ENCODE assay signal across 26 cellular contexts in the genomic region with DNA sequence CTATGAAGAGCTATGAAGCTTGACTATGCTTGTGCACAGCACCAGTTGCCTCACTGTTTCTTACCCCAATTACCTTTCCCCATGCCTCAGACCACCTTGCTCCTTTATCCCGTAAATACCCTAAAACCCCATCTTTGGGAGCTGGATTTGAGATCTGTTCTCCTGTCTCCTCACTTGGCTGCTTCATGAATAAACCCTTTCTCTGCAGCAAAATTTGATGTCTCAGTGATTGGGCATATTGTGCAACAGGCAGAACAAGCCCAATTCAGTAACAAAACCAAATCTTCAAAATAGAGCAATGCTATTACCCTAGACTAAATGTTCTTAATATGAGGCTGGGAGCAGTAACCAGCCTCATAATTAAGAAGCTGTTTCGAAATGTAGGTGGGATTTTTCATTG.
"Had no signal": no experiment of that assay in that cellular context is flagged by ENCODE, and none has a peak within 500 bp of the region (broad histone marks: within the 10 kb centered on the region; RNA-seq: fewer than 3 reads in every experiment).

No MANE protein-coding gene starts in this region.

- DNase-seq: colonic mucosa; cortex of kidney; effector CD8-positive, alpha-beta T cell; effector memory CD8-positive, alpha-beta T cell; endodermal cell; erythroblast; esophagus squamous epithelium; foreskin fibroblast; foreskin melanocyte; gastrocnemius medialis; glutamatergic neuron; head of caudate nucleus; heart right ventricle; hippocampal formation; left cardiac atrium; left lung; left ventricle myocardium superior; lower lobe of right lung; mesendoderm; midbrain had no signal

- H3K27me3 ChIP-seq: colonic mucosa, esophagus squamous epithelium, gastrocnemius medialis, heart right ventricle, left lung had no signal

- FAIRE-seq: endometrium, islet of Langerhans, keratinocyte had no signal

- H3K4me3 ChIP-seq: colonic mucosa, esophagus squamous epithelium, gastrocnemius medialis, heart right ventricle, left lung, lower lobe of right lung had no signal

- H3K9me3 ChIP-seq: colonic mucosa, gastrocnemius medialis, heart right ventricle, left lung, lower lobe of right lung had no signal

- H3K4me1 ChIP-seq: colonic mucosa had no signal

- H3K4me3 Mint-ChIP-seq: dendritic cell treated with granulocyte-macrophage colony-stimulating factor and Interleukin-4, amounts not matched to agents 40 ng/mL and 50 ng/mL, for 4 days; effector memory CD8-positive, alpha-beta T cell; endodermal cell had no signal

- H3K36me3 ChIP-seq: colonic mucosa, esophagus squamous epithelium, gastrocnemius medialis, heart right ventricle, left lung, lower lobe of right lung had no signal

- H3K27ac ChIP-seq: colonic mucosa, epithelial cell of prostate, esophagus squamous epithelium, gastrocnemius medialis, heart right ventricle, left lung, lower lobe of right lung had no signal

- ATAC-seq: effector memory CD8-positive, alpha-beta T cell; esophagus mucosa; gastrocnemius medialis; heart right ventricle; left cardiac atrium; left lung; left ventricle myocardium superior; lower lobe of right lung had no signal

- H3K27ac Mint-ChIP-seq: dendritic cell treated with granulocyte-macrophage colony-stimulating factor and Interleukin-4, amounts not matched to agents 40 ng/mL and 50 ng/mL, for 4 days; effector memory CD8-positive, alpha-beta T cell; endodermal cell had no signal

- H3K9me3 Mint-ChIP-seq: dendritic cell treated with granulocyte-macrophage colony-stimulating factor and Interleukin-4, amounts not matched to agents 40 ng/mL and 50 ng/mL, for 4 days; effector memory CD8-positive, alpha-beta T cell; endodermal cell had no signal
